In genomic region chr5:16810503-16810854, GRCh38 we compare ENCODE assay signal across 1 cellular context.
TF ChIP-seq lines count a peak whose summit lies in the region.

No MANE protein-coding gene starts in this region.

TF ChIP-seq in A549, 52 proteins besides CTCF, POLR2A, EP300 and RAD21:
- TF ChIP-seq ATOH8 (CRISPR knock-in tag; IDR thresholded peaks at IDR 0.05; ENCODE audit: low read depth) (no peak), HOXB5 (CRISPR knock-in tag; IDR thresholded peaks at IDR 0.05) (no peak), MAZ (IDR thresholded peaks at IDR 0.05; ENCODE audit: borderline replicate concordance, low read depth, low read length) (no peak), FOXS1 (CRISPR knock-in tag; IDR thresholded peaks at IDR 0.05) (no peak), KDM5A (IDR thresholded peaks at IDR 0.05) (no peak), POLR2AphosphoS2 (conservative IDR thresholded peaks at IDR 0.05; ENCODE audit: low read length) (no peak), FOSL2 (IDR thresholded peaks at IDR 0.05) (no peak), FOSL2 (CRISPR knock-in tag; IDR thresholded peaks at IDR 0.05) (no peak)
